Comparison of ENCODE assay signal across 17 cellular contexts in the genomic region with DNA sequence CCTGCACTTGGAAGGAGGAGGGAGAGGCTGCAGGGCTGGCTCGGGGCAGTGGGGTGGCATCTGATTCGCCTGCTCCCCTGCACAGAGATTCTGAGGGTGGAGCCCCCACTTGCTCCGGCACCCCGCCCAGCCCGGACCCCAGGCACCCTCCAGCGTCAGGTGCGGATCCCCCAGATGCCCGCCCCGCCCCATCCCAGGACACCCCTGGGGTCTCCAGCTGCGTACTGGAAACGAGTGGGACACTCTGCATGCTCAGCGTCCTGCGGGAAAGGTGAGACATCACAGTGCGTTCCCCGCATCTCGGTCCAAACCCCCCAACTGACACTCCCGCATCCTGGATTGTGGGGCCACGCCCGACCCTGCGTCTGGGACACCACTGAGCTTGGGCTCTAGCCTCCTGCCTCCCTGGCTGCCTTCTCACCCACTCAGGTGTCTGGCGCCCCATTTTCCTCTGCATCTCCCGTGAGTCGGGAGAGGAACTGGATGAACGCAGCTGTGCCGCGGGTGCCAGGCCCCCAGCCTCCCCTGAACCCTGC. TPM values are rescaled to one million over a fixed set of nuclear protein-coding genes. Genes with fewer than 3 reads are reported as not detected.
"Had no signal": no experiment of that assay in that cellular context is flagged by ENCODE, and none has a peak within 500 bp of the region (broad histone marks: within the 10 kb centered on the region; RNA-seq: fewer than 3 reads in every experiment).

No MANE protein-coding gene starts in this region.

- H3K4me3 ChIP-seq: cardiac muscle cell, esophagus muscularis mucosa, lower lobe of right lung, prostate gland, right atrium auricular region had no signal

- ATAC-seq: lower lobe of right lung; stimulated activated naive CD8-positive, alpha-beta T cell treated with anti-CD3 and anti-CD28 coated beads, Interleukin-15, amount 100 ng/mL, for 72 hours had no signal

- H3K9me3 Mint-ChIP-seq: nephron; stimulated activated naive CD8-positive, alpha-beta T cell treated with anti-CD3 and anti-CD28 coated beads, Interleukin-15, amount 100 ng/mL, for 72 hours; T-helper 2 cell treated with Interferon-gamma antibody and Interleukin-4, amounts not matched to agents 5 μg/mL and 100 μg/mL, for 36 hours; type B pancreatic cell had no signal

- H3K9me3 ChIP-seq: esophagus muscularis mucosa, lower lobe of right lung, prostate gland, right atrium auricular region had no signal

- H3K27me3 Mint-ChIP-seq: activated naive CD8-positive, alpha-beta T cell; type B pancreatic cell had no signal

- H3K27ac ChIP-seq: cardiac muscle cell, lower lobe of right lung, prostate gland, right atrium auricular region had no signal

- H3K27me3 ChIP-seq: cardiac muscle cell, esophagus muscularis mucosa, right atrium auricular region had no signal

- H3K27ac Mint-ChIP-seq: activated naive CD8-positive, alpha-beta T cell; T-helper 2 cell treated with Interferon-gamma antibody and Interleukin-4, amounts not matched to agents 5 μg/mL and 100 μg/mL, for 36 hours had no signal

- DNase-seq: activated CD4-positive, alpha-beta T cell treated with anti-CD3 and anti-CD28 coated beads, Interleukin-2, amount 50 U/mL, for 48 hours; activated gamma-delta T cell treated with Interleukin-2 at 50 U/mL for 16 hours; lower lobe of right lung; nucleus accumbens; stimulated activated CD4-positive, alpha-beta T cell treated with anti-CD3 and anti-CD28 coated beads, Interleukin-2, amount 100 ng/mL, for 48 hours; stimulated activated naive CD8-positive, alpha-beta T cell treated with anti-CD3 and anti-CD28 coated beads, Interleukin-15, amount 100 ng/mL, for 72 hours had no signal

- H3K4me3 Mint-ChIP-seq: activated naive CD8-positive, alpha-beta T cell; nephron; stimulated activated naive CD8-positive, alpha-beta T cell treated with anti-CD3 and anti-CD28 coated beads, Interleukin-15, amount 100 ng/mL, for 72 hours; T-helper 2 cell treated with Interferon-gamma antibody and Interleukin-4, amounts not matched to agents 5 μg/mL and 100 μg/mL, for 36 hours; type B pancreatic cell had no signal

- H3K36me3 Mint-ChIP-seq: type B pancreatic cell had no signal

- H3K36me3 ChIP-seq: cardiac muscle cell, prostate gland had no signal

RNA-seq across cellular contexts. Expression of gene FALEC, which starts 41.6 kb away (rescaled TPM):
- total RNA-seq: esophagus muscularis mucosa, lower lobe of right lung, prostate gland, right atrium auricular region, SK-MEL-5, skeletal muscle tissue, temporal lobe had no signal
